Comparison of ENCODE assay signal across 26 cellular contexts in the genomic region with DNA sequence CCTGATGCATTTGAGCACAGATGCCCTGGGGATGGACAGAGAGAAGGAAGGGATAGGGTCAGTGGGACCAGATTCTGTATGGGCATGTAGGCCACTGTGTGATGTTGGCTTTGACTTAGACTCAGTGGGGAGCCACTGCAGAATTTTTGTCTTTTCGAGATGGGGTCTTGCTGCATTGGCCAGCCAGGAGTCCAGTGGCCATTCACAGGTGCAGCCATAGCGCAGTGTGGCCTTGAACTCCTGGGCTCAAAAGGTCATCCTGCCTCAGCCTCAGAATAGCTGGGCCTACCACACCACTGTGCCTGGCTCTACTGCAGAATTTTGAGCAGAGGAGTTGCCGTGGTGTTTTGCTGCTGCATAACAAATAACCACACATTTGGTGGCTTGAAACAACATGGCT.
"Had no signal": no experiment of that assay in that cellular context is flagged by ENCODE, and none has a peak within 500 bp of the region (broad histone marks: within the 10 kb centered on the region; RNA-seq: fewer than 3 reads in every experiment).

No MANE protein-coding gene starts in this region.

- H3K9me3 Mint-ChIP-seq: activated naive CD8-positive, alpha-beta T cell treated with anti-CD3 and anti-CD28 coated beads, Interleukin-2, amount 50 U/mL, for 24 hours; activated T-cell treated with anti-CD3 and anti-CD28 coated beads, Interleukin-2, amount 50 U/mL, for 24 hours; natural killer cell treated with Interleukin-12 subunit alpha and Interleukin-12 subunit beta and Interleukin-15 and Interleukin-18, amount 100 ng/mL, for 72 hours had no signal

- H3K36me3 ChIP-seq: esophagus squamous epithelium, ovary, suprapubic skin, tibial artery had no signal

- H3K4me3 ChIP-seq: esophagus squamous epithelium, left lung, lung, ovary, skin epidermis, stomach, suprapubic skin, tibial artery had no signal

- H3K27me3 ChIP-seq: esophagus squamous epithelium, left lung, ovary, stomach, suprapubic skin, tibial artery had no signal

- H3K27ac ChIP-seq: left lung, ovary, suprapubic skin, tibial artery, WERI-Rb-1 had no signal

- DNase-seq: activated CD4-positive, alpha-beta memory T cell treated with anti-CD3 and anti-CD28 coated beads, Interleukin-2, amount 10 ng/mL, durations not matched to agents 7 days and 5 days; activated CD4-positive, alpha-beta T cell treated with anti-CD3 and anti-CD28 coated beads for 1 hour; activated CD4-positive, alpha-beta T cell treated with anti-CD3 and anti-CD28 coated beads, Interleukin-2, amount 10 ng/mL, durations not matched to agents 7 days and 5 days; activated CD8-positive, alpha-beta memory T cell treated with anti-CD3 and anti-CD28 coated beads, Interleukin-2, amount 50 U/mL, for 48 hours; activated gamma-delta T cell; activated naive CD4-positive, alpha-beta T cell treated with anti-CD3 and anti-CD28 coated beads, Interleukin-2, amount 50 U/mL, for 16 hours; activated naive CD8-positive, alpha-beta T cell treated with anti-CD3 and anti-CD28 coated beads, Interleukin-2, amount 50 U/mL, for 24 hours; activated T-cell treated with anti-CD3 and anti-CD28 coated beads, Interleukin-2, amount 50 U/mL, for 24 hours; amygdala; effector CD4-positive, alpha-beta T cell; esophagus squamous epithelium; left lung; mesendoderm; ovary; stimulated activated CD4-positive, alpha-beta T cell treated with anti-CD3 and anti-CD28 coated beads, Interleukin-12 subunit alpha, Interleukin-12 subunit beta, amount 100 ng/mL, for 4 hours; stimulated activated CD4-positive, alpha-beta T cell treated with anti-CD3 and anti-CD28 coated beads, Interleukin-4, amount 100 ng/mL, for 1 hour; stomach; T-helper 9 cell; tibial artery; WERI-Rb-1 had no signal

- H3K4me3 Mint-ChIP-seq: activated CD4-positive, alpha-beta memory T cell treated with anti-CD3 and anti-CD28 coated beads, Interleukin-2, amount 10 ng/mL, durations not matched to agents 7 days and 5 days; activated CD4-positive, alpha-beta T cell treated with anti-CD3 and anti-CD28 coated beads, Interleukin-2, amount 10 ng/mL, durations not matched to agents 7 days and 5 days; activated naive CD8-positive, alpha-beta T cell treated with anti-CD3 and anti-CD28 coated beads, Interleukin-2, amount 50 U/mL, for 24 hours; activated T-cell treated with anti-CD3 and anti-CD28 coated beads, Interleukin-2, amount 50 U/mL, for 24 hours; natural killer cell treated with Interleukin-12 subunit alpha and Interleukin-12 subunit beta and Interleukin-15 and Interleukin-18, amount 100 ng/mL, for 72 hours had no signal

- H3K27me3 Mint-ChIP-seq: activated CD4-positive, alpha-beta memory T cell treated with anti-CD3 and anti-CD28 coated beads, Interleukin-2, amount 10 ng/mL, durations not matched to agents 7 days and 5 days; activated CD4-positive, alpha-beta T cell treated with anti-CD3 and anti-CD28 coated beads, Interleukin-2, amount 10 ng/mL, durations not matched to agents 7 days and 5 days; activated naive CD8-positive, alpha-beta T cell treated with anti-CD3 and anti-CD28 coated beads, Interleukin-2, amount 50 U/mL, for 24 hours; activated T-cell treated with anti-CD3 and anti-CD28 coated beads, Interleukin-2, amount 50 U/mL, for 24 hours; natural killer cell treated with Interleukin-12 subunit alpha and Interleukin-12 subunit beta and Interleukin-15 and Interleukin-18, amount 100 ng/mL, for 72 hours; progenitor cell of endocrine pancreas had no signal

- ATAC-seq: activated naive CD8-positive, alpha-beta T cell treated with anti-CD3 and anti-CD28 coated beads, Interleukin-2, amount 50 U/mL, for 24 hours; left lung; natural killer cell treated with Interleukin-12 subunit alpha and Interleukin-12 subunit beta and Interleukin-15 and Interleukin-18, amount 100 ng/mL, for 72 hours; sciatic nerve had no signal

- H3K4me1 ChIP-seq: tibial artery had no signal

- H3K27ac Mint-ChIP-seq: activated CD4-positive, alpha-beta memory T cell treated with anti-CD3 and anti-CD28 coated beads, Interleukin-2, amount 10 ng/mL, durations not matched to agents 7 days and 5 days; activated naive CD8-positive, alpha-beta T cell treated with anti-CD3 and anti-CD28 coated beads, Interleukin-2, amount 50 U/mL, for 24 hours; activated T-cell treated with anti-CD3 and anti-CD28 coated beads, Interleukin-2, amount 50 U/mL, for 24 hours; natural killer cell treated with Interleukin-12 subunit alpha and Interleukin-12 subunit beta and Interleukin-15 and Interleukin-18, amount 100 ng/mL, for 72 hours; progenitor cell of endocrine pancreas had no signal

- H3K9me3 ChIP-seq: esophagus squamous epithelium, left lung, ovary, stomach, suprapubic skin, tibial artery had no signal
